ENCODE assay signal across 8 cellular contexts in genomic region chr6:90025418-90026089, GRCh38.
DNase-seq lines count a peak whose midpoint lies in the region; ATAC-seq and TF ChIP-seq lines count a peak whose summit lies in the region.

No MANE protein-coding gene starts in this region.

- DNase-seq in DMS153 (lab: John Stamatoyannopoulos, UW) (peak; percentile 73), DMS153 treated with DMSO at 0.1 percent for 48 hours (lab: John Stamatoyannopoulos, UW; ENCODE audit: unreplicated experiment) (no peak), RPMI7951 (ENCODE audit: low read depth) (peak; percentile 93), epithelial cell of esophagus (ENCODE audit: low read depth) (peak; percentile 86), foreskin melanocyte (no peak), NCI-H2029 (lab: John Stamatoyannopoulos, UW) (no peak)
- DNase-seq in stimulated activated CD4-positive, alpha-beta T cell treated with anti-CD3 and anti-CD28 coated beads, Interleukin-1b, Interleukin-23, amount 100 ng/mL, for 48 hours, result peak; percentile 71

- no peak for ATAC-seq in GM21360 (IDR thresholded peaks at IDR 0.05; ENCODE audit: unreplicated experiment)

- no peak for TF ChIP-seq CTCF in epithelial cell of esophagus (IDR thresholded peaks at IDR 0.05; ENCODE audit: insufficient read depth, low read depth, low read length, missing control alignments)

- no peak overlapping the region for H3K4me3 ChIP-seq in epithelial cell of esophagus (ENCODE audit: low read length)

Comparison
In these comparisons a context has a peak if more than half of its experiments do, and no peak if none do; other contexts are left out.
1. DNase-seq: peak in DMS153 (single experiment), RPMI7951 (single experiment), epithelial cell of esophagus (single experiment) and stimulated activated CD4-positive, alpha-beta T cell treated with anti-CD3 and anti-CD28 coated beads, Interleukin-1b, Interleukin-23, amount 100 ng/mL, for 48 hours (single experiment); none in DMS153 treated with DMSO at 0.1 percent for 48 hours (single experiment), foreskin melanocyte (single experiment) and NCI-H2029 (single experiment).